Comparison of ENCODE assay signal across 12 cellular contexts in the genomic region with DNA sequence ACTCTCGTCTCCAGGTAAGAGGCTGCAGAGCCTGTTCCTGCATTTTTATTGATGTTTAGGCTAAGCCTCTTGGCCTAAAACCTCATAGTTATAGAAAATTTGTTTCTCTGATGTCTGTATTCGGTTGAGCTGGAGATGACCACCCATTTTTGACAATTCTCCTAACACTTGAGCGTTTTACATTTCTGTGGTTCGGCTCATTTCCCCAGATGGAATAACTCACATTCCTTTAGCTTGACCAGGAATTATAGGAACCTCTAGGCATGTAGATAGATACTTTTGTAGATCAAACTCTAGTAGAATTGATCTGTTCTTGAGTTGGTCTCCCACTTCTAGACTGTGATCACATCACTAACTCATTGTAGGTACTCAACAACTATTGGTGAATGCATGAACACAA.
DNase-seq lines count a peak whose midpoint lies in the region; ATAC-seq, FAIRE-seq and TF ChIP-seq lines count a peak whose summit lies in the region.
"Had no signal": no experiment of that assay in that cellular context is flagged by ENCODE, and none has a peak within 500 bp of the region (broad histone marks: within the 10 kb centered on the region; RNA-seq: fewer than 3 reads in every experiment).

No MANE protein-coding gene starts in this region.

- TF ChIP-seq CTCF in foreskin keratinocyte (conservative IDR thresholded peaks at IDR 0.05): no peak
- no peak for TF ChIP-seq CTCF in HepG2 (CRISPR knock-in tag; IDR thresholded peaks at IDR 0.05)

- BruUV-seq in HepG2 (replicated peaks; lab: Mats Ljungman, UMichigan): no TSS peak

- TF ChIP-seq POLR2A in GM12892 (IDR thresholded peaks at IDR 0.05; ENCODE audit: low read depth, low read length): no peak
- TF ChIP-seq POLR2A in HepG2 (IDR thresholded peaks at IDR 0.05; ENCODE audit: insufficient read depth in 1 of 2, low read depth in 2 of 2, low read length in 2 of 2): no peak

- peak; percentile 5 for FAIRE-seq in GM12892 (lab: Jason Lieb, UNC)
- peak; percentile 61 for FAIRE-seq in urothelium cell line (lab: Jason Lieb, UNC)
- FAIRE-seq in HepG2 (lab: Jason Lieb, UNC): no peak

- DNase-seq in GM12892 (ENCODE audit: insufficient read length): no peak
- DNase-seq in SW480 (ENCODE audit: low spot score): peak; percentile 38
- peak in 1 of 2 donors; percentile 63 for DNase-seq in foreskin keratinocyte
- peak; percentile 71 for DNase-seq in urothelium cell line (ENCODE audit: low spot score)
- no peak for DNase-seq in HepG2 (ENCODE audit: low spot score)
- DNase-seq in GM19238 (ENCODE audit: insufficient read length, low spot score): no peak
- no peak for DNase-seq in NCI-H2081 treated with DMSO at 0.1 percent for 48 hours (lab: John Stamatoyannopoulos, UW)
- DNase-seq: HFFc6, naive B cell, NCI-H1930, NCI-H446 treated with DMSO at 0.1 percent for 48 hours had no signal

- no peak overlapping the region for H3K4me3 ChIP-seq in HepG2 (replicated peaks in 1 of 3; ENCODE audit: insufficient read depth in 1 of 3, low read depth in 2 of 3, low read length in 3 of 3)

- H3K27ac ChIP-seq in foreskin keratinocyte (no peak overlapping the region), HepG2 (ENCODE audit: extremely low read length, insufficient read depth, low read length) (no peak overlapping the region)

- H2AFZ ChIP-seq in HepG2 (ENCODE audit: low read length): no peak overlapping the region

- in situ Hi-C loops in HepG2 (cut with HindIII; ENCODE audit: extremely low pct_ligation_motif_present, low pct_unique_long_range_greater_than_20kb): loop anchor here (10.0 kb wide), 2 partner anchors 342 to 902 kb away; no protein-coding TSS in a partner anchor

- POLR2A ChIA-PET in HepG2 (lab: Yijun Ruan, JAX): no interaction called here

- no peak overlapping the region for H3K4me2 ChIP-seq in HepG2 (ENCODE audit: low read depth, low read length)

- H3K36me3 ChIP-seq in HepG2 (replicated peaks in 1 of 2; ENCODE audit: control insufficient read depth in 1 of 2, insufficient read depth in 2 of 2, low read length in 2 of 2): no peaks in the 10 kb centered on the region

- H4K20me1 ChIP-seq in HepG2 (ENCODE audit: insufficient read depth, low read length): no peaks in the 10 kb centered on the region

- TF ChIP-seq EP300 in HepG2 (IDR thresholded peaks at IDR 0.05; ENCODE audit: low read depth in 2 of 2, low read length in 2 of 2) (no peak), HepG2 (CRISPR knock-in tag; IDR thresholded peaks at IDR 0.05; ENCODE audit: borderline replicate concordance) (no peak)

- CTCF ChIA-PET in HepG2 (lab: Yijun Ruan, JAX; ENCODE audit: low intra/inter-chr PET ratio, low total read pairs): no interaction called here

- H3K9ac ChIP-seq in HepG2 (ENCODE audit: insufficient read depth, low read depth, low read length): no peak overlapping the region

- 23% methylated on average over 4 of the region's 4 CpGs for WGBS in HepG2 (ENCODE audit: low lambda C conversion rate)

- peaks cover 14% of the 10 kb centered on the region for H3K4me1 ChIP-seq in foreskin keratinocyte
- no peaks in the 10 kb centered on the region for H3K4me1 ChIP-seq in HepG2 (ENCODE audit: insufficient read depth, low read length)

- intact Hi-C loops in HepG2 (cut with micrococcal nuclease; ENCODE audit: unreplicated experiment): loop anchor here (5.0 to 10.0 kb wide), 2 partner anchors 132 to 419 kb away; no protein-coding TSS in a partner anchor

- no peak for TF ChIP-seq RAD21 in HepG2 (CRISPR knock-in tag; IDR thresholded peaks at IDR 0.05)

- H3K79me2 ChIP-seq in HepG2 (ENCODE audit: insufficient read depth, low read length): no peaks in the 10 kb centered on the region

- no peaks in the 10 kb centered on the region for H3K9me3 ChIP-seq in HepG2 (ENCODE audit: low read length)

- H3K27me3 ChIP-seq in foreskin keratinocyte (no peaks in the 10 kb centered on the region), HepG2 (ENCODE audit: control insufficient read depth in 1 of 2, insufficient read depth in 2 of 2, low read length in 2 of 2) (peaks cover 1 to 13% of the 10 kb centered on the region in 2 experiments; a peak in 2 of 5 replicates)

- ATAC-seq in foreskin keratinocyte (peak; percentile 22), HepG2 (no peak)
- ATAC-seq: Right ventricle myocardium inferior had no signal

TF ChIP-seq in HepG2, 621 proteins besides CTCF, POLR2A, EP300 and RAD21:
- TF ChIP-seq ZBTB42 (CRISPR knock-in tag; IDR thresholded peaks at IDR 0.05): no peak
- no peak for TF ChIP-seq HNF4G (IDR thresholded peaks at IDR 0.05; ENCODE audit: borderline replicate concordance, low read depth, low read length)
- no peak for TF ChIP-seq HNF4G (CRISPR knock-in tag; IDR thresholded peaks at IDR 0.05; ENCODE audit: borderline replicate concordance, low read depth)
- no peak for TF ChIP-seq ZNF432 (CRISPR knock-in tag; IDR thresholded peaks at IDR 0.05; ENCODE audit: borderline replicate concordance)
- TF ChIP-seq ZNF589 (CRISPR knock-in tag; conservative IDR thresholded peaks at IDR 0.05): no peak
- TF ChIP-seq ZFY (CRISPR knock-in tag; IDR thresholded peaks at IDR 0.05): no peak
- TF ChIP-seq CREB1 (IDR thresholded peaks at IDR 0.05): no peak
- no peak for TF ChIP-seq CREB1 (CRISPR knock-in tag; IDR thresholded peaks at IDR 0.05)
- no peak for TF ChIP-seq ZNF121 (CRISPR knock-in tag; IDR thresholded peaks at IDR 0.05)
- TF ChIP-seq XBP1 (CRISPR knock-in tag; IDR thresholded peaks at IDR 0.05): no peak
- TF ChIP-seq, protein P1, sequence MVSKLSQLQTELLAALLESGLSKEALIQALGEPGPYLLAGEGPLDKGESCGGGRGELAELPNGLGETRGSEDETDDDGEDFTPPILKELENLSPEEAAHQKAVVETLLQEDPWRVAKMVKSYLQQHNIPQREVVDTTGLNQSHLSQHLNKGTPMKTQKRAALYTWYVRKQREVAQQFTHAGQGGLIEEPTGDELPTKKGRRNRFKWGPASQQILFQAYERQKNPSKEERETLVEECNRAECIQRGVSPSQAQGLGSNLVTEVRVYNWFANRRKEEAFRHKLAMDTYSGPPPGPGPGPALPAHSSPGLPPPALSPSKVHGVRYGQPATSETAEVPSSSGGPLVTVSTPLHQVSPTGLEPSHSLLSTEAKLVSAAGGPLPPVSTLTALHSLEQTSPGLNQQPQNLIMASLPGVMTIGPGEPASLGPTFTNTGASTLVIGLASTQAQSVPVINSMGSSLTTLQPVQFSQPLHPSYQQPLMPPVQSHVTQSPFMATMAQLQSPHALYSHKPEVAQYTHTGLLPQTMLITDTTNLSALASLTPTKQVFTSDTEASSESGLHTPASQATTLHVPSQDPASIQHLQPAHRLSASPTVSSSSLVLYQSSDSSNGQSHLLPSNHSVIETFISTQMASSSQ (IDR thresholded peaks at IDR 0.05; ENCODE audit: low read depth): no peak
- TF ChIP-seq, protein P1 (CRISPR knock-in tag; IDR thresholded peaks at IDR 0.05; ENCODE audit: borderline replicate concordance): no peak
- TF ChIP-seq SIX1 (CRISPR knock-in tag; IDR thresholded peaks at IDR 0.05; ENCODE audit: borderline replicate concordance): no peak
- TF ChIP-seq GLI4 (CRISPR knock-in tag; IDR thresholded peaks at IDR 0.05; ENCODE audit: borderline replicate concordance): no peak
- no peak for TF ChIP-seq HNF4A (CRISPR knock-in tag; IDR thresholded peaks at IDR 0.05)
- TF ChIP-seq SP140L (CRISPR knock-in tag; IDR thresholded peaks at IDR 0.05; ENCODE audit: borderline replicate concordance): no peak
- TF ChIP-seq ZNF775 (CRISPR knock-in tag; IDR thresholded peaks at IDR 0.05; ENCODE audit: borderline replicate concordance): no peak
- no peak for TF ChIP-seq REPIN1 (CRISPR knock-in tag; IDR thresholded peaks at IDR 0.05; ENCODE audit: borderline replicate concordance, low read depth)
- no peak for TF ChIP-seq SALL1 (CRISPR knock-in tag; IDR thresholded peaks at IDR 0.05)
- TF ChIP-seq, protein P2, sequence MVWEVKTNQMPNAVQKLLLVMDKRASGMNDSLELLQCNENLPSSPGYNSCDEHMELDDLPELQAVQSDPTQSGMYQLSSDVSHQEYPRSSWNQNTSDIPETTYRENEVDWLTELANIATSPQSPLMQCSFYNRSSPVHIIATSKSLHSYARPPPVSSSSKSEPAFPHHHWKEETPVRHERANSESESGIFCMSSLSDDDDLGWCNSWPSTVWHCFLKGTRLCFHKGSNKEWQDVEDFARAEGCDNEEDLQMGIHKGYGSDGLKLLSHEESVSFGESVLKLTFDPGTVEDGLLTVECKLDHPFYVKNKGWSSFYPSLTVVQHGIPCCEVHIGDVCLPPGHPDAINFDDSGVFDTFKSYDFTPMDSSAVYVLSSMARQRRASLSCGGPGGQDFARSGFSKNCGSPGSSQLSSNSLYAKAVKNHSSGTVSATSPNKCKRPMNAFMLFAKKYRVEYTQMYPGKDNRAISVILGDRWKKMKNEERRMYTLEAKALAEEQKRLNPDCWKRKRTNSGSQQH (CRISPR knock-in tag; IDR thresholded peaks at IDR 0.05; ENCODE audit: low read depth): no peak

Comparison
In these comparisons a context has a peak if more than half of its experiments do, and no peak if none do; other contexts are left out.
1. DNase-seq: peak in SW480 (single experiment) and urothelium cell line (single experiment); none in GM12892 (single experiment), HepG2 (single experiment), GM19238 (single experiment) and NCI-H2081 treated with DMSO at 0.1 percent for 48 hours (single experiment).